25 cellular contexts compared by ENCODE assay signal in the genomic region with DNA sequence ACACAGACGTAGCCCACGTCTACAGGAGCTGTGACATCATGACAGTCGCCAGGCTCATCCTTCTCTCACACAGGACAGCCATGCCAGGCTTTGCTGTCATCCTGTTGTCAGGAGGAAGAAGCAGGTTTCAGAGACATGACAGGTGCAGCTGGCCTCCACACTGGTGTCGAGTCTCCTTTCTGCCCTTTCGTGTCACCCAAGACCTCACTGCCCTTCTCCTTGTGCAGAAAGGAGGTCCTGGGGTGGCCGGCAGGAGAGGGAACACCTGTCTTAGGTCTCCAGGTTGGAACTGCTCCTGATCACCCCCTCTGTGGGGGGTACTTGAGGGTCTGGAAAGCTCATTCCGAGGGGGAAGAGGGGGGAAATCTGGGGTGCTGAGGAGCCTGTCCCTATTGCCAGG. TPM values are rescaled to one million over a fixed set of nuclear protein-coding genes. Genes with fewer than 3 reads are reported as not detected.
"Had no signal": no experiment of that assay in that cellular context is flagged by ENCODE, and none has a peak within 500 bp of the region (broad histone marks: within the 10 kb centered on the region; RNA-seq: fewer than 3 reads in every experiment).

No MANE protein-coding gene starts in this region.

- H3K4me3 ChIP-seq: breast epithelium, dorsolateral prefrontal cortex, gastrocnemius medialis, thoracic aorta, upper lobe of left lung had no signal

- H3K36me3 Mint-ChIP-seq: activated naive CD4-positive, alpha-beta T cell treated with anti-CD3 and anti-CD28 coated beads, Interleukin-2, amount 50 U/mL, for 24 hours; naive thymus-derived CD4-positive, alpha-beta T cell had no signal

- H3K4me3 Mint-ChIP-seq: activated naive CD4-positive, alpha-beta T cell treated with anti-CD3 and anti-CD28 coated beads, Interleukin-2, amount 50 U/mL, for 24 hours; central memory CD8-positive, alpha-beta T cell; naive thymus-derived CD4-positive, alpha-beta T cell; stimulated activated naive CD8-positive, alpha-beta T cell treated with anti-CD3 and anti-CD28 coated beads, Interleukin-15, Interleukin-2, amounts not matched to agents 100 ng/mL and 50 ng/mL, for 24 hours; T-helper 17 cell had no signal

- H3K27me3 Mint-ChIP-seq: activated naive CD4-positive, alpha-beta T cell treated with anti-CD3 and anti-CD28 coated beads, Interleukin-2, amount 50 U/mL, for 24 hours; central memory CD8-positive, alpha-beta T cell had no signal

- H3K4me1 Mint-ChIP-seq: activated naive CD4-positive, alpha-beta T cell treated with anti-CD3 and anti-CD28 coated beads, Interleukin-2, amount 50 U/mL, for 24 hours; central memory CD8-positive, alpha-beta T cell; T-helper 17 cell had no signal

- H3K36me3 ChIP-seq: breast epithelium, gastrocnemius medialis, thoracic aorta, upper lobe of left lung, WERI-Rb-1 had no signal

- H3K27me3 ChIP-seq: upper lobe of left lung had no signal

- H3K9me3 ChIP-seq: gastrocnemius medialis, thoracic aorta, upper lobe of left lung had no signal

- DNase-seq: activated CD4-positive, alpha-beta T cell treated with anti-CD3 and anti-CD28 coated beads for 48 hours; activated CD4-positive, alpha-beta T cell treated with anti-CD3 and anti-CD28 coated beads, Interleukin-2, amount 50 U/mL, for 48 hours; activated T-cell treated with anti-CD3 and anti-CD28 coated beads, Interleukin-2, amount 50 U/mL, for 1 hour; dorsolateral prefrontal cortex; effector memory CD4-positive, alpha-beta T cell; erythroblast; gastrocnemius medialis; glutamatergic neuron; left cardiac atrium; mammary epithelial cell; midbrain; naive thymus-derived CD4-positive, alpha-beta T cell; nucleus accumbens; right cardiac atrium; stimulated activated CD4-positive, alpha-beta T cell treated with anti-CD3 and anti-CD28 coated beads, Interleukin-2, amount 100 ng/mL, for 48 hours; T-helper 17 cell; T1000; upper lobe of left lung; WERI-Rb-1 had no signal

- H3K27ac Mint-ChIP-seq: activated naive CD4-positive, alpha-beta T cell treated with anti-CD3 and anti-CD28 coated beads, Interleukin-2, amount 50 U/mL, for 24 hours; naive thymus-derived CD4-positive, alpha-beta T cell; stimulated activated naive CD8-positive, alpha-beta T cell treated with anti-CD3 and anti-CD28 coated beads, Interleukin-15, Interleukin-2, amounts not matched to agents 100 ng/mL and 50 ng/mL, for 24 hours; T-helper 17 cell had no signal

- H3K4me1 ChIP-seq: breast epithelium, gastrocnemius medialis had no signal

- H3K27ac ChIP-seq: breast epithelium, dorsolateral prefrontal cortex, gastrocnemius medialis, thoracic aorta, upper lobe of left lung, WERI-Rb-1 had no signal

- H3K9me3 Mint-ChIP-seq: activated naive CD4-positive, alpha-beta T cell treated with anti-CD3 and anti-CD28 coated beads, Interleukin-2, amount 50 U/mL, for 24 hours; central memory CD8-positive, alpha-beta T cell; stimulated activated naive CD8-positive, alpha-beta T cell treated with anti-CD3 and anti-CD28 coated beads, Interleukin-15, Interleukin-2, amounts not matched to agents 100 ng/mL and 50 ng/mL, for 24 hours had no signal

RNA-seq across cellular contexts. Expression of a gene that starts 41.6 kb away (rescaled TPM):
- total RNA-seq: mammary epithelial cell, pulmonary artery endothelial cell had no signal
